8 cellular contexts compared by ENCODE assay signal in the genomic region with DNA sequence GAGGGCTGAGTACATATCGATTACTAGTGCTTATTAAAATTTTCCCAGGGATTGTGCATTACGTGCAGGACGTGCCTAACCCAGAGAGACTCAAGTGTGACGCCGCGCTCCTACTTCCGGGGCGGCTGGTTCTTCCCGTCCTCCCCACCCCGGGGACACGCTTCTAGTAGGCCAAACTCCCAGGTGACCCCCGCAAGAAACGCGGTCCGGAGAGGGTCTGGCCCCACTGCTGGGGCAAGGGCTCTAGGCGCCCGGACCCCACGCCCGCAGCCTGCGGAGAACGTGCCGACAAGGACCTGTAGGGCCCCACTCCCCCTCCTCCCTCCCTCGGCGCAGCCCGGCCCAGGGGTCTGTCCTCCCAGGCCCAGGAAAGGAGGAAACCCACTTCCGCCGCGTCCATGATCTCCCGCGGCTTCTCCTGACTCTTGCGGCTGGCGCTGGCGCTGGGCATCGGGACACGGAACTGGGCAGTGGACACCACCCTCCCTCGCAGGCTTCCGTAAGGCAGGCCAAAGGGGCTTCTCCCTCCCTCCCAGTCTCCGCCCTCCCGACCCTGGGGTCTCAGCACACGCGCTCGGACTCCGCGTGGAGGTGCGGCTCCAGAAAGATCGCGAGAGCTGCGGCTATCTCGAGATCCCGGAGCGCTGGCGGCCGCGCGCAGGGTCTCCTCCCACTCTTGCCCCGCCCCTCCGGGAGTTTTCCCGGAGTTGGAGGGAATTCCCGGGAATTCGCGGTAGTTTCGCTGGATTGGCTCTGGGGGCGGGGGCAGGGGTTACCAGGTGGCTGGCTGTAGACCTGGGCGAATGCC.
DNase-seq lines count a peak whose midpoint lies in the region; ATAC-seq lines count a peak whose summit lies in the region.

Gene DARS1, minus strand, starts transcription at position 609 of the 808 bp plus-strand sequence. Its CDS starts 158 bp downstream, at position 451.

- peaks cover 39% of the 10 kb centered on the region for H3K4me1 Mint-ChIP-seq in central memory CD8-positive, alpha-beta T cell

- H3K36me3 Mint-ChIP-seq in central memory CD8-positive, alpha-beta T cell (ENCODE audit: insufficient read depth): peaks cover 23% of the 10 kb centered on the region

- H3K27ac Mint-ChIP-seq in central memory CD8-positive, alpha-beta T cell (ENCODE audit: low read depth): peak within 1 kb of the TSS; percentile 98

- DNase-seq in AG20443 (ENCODE audit: low spot score) (peak; percentile 99), NCI-H345 treated with DMSO at 0.1 percent for 48 hours (lab: John Stamatoyannopoulos, UW; ENCODE audit: unreplicated experiment) (peak; percentile 97), iris pigment epithelial cell (ENCODE audit: low read depth) (peak; percentile 90)
- peak; percentile 46 for DNase-seq in activated CD4-positive, CD25-positive, alpha-beta regulatory T cell treated with anti-CD3 and anti-CD28 coated beads, Interleukin-2, amount 50 U/mL, for 16 hours (ENCODE audit: low read depth, low spot score)
- peak; percentile 59 to 66 for DNase-seq in central memory CD8-positive, alpha-beta T cell (ENCODE audit: low spot score in 2 of 2)
- peak; percentile 65 to 81 for DNase-seq in stimulated activated CD4-positive, alpha-beta T cell treated with anti-CD3 and anti-CD28 coated beads, Interleukin-12 subunit alpha, Interleukin-12 subunit beta, amount 100 ng/mL, for 24 hours (ENCODE audit: low read depth in 2 of 2)

- no peaks in the 10 kb centered on the region for H3K9me3 Mint-ChIP-seq in central memory CD8-positive, alpha-beta T cell

- H3K4me3 Mint-ChIP-seq in central memory CD8-positive, alpha-beta T cell: peak within 1 kb of the TSS; percentile 88

- H3K27me3 Mint-ChIP-seq in central memory CD8-positive, alpha-beta T cell: no peaks in the 10 kb centered on the region

- ATAC-seq in GM19035 (IDR thresholded peaks at IDR 0.05; ENCODE audit: unreplicated experiment) (peak; percentile 84), HG03342 (IDR thresholded peaks at IDR 0.05; ENCODE audit: unreplicated experiment) (peak; percentile 84)
- peak; percentile 78 for ATAC-seq in central memory CD8-positive, alpha-beta T cell (replicated peaks; ENCODE audit: extremely low read depth, poor library complexity, severe bottlenecking)

Comparison
In these comparisons a context has a peak if more than half of its experiments do, and no peak if none do; other contexts are left out.
1. Peak in every context shown above with its lines: DNase-seq and ATAC-seq.
2. DNase-seq: peak in every context shown above with its lines; median percentile 99 in AG20443; 97 in NCI-H345 treated with DMSO at 0.1 percent for 48 hours; 90 in iris pigment epithelial cell; 73 in stimulated activated CD4-positive, alpha-beta T cell treated with anti-CD3 and anti-CD28 coated beads, Interleukin-12 subunit alpha, Interleukin-12 subunit beta, amount 100 ng/mL, for 24 hours; 62 in central memory CD8-positive, alpha-beta T cell; 46 in activated CD4-positive, CD25-positive, alpha-beta regulatory T cell treated with anti-CD3 and anti-CD28 coated beads, Interleukin-2, amount 50 U/mL, for 16 hours.